In the genomic region with DNA sequence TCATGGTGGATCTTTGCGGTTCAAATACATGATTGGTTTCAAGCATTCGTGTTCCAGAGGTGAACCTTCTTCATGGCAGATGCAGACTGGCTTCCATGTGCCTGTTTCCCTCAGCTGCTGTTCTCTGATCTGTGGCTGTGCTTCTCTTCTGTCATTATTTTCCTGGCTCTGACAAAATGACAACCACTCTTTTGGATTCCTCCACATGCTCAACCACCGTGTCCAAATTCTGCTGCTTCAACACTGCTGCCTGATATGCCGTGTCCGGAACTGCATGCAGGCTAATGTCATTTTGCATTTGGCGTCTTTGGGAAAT, we compare ENCODE assay signal across 18 cellular contexts.
"Had no signal": no experiment of that assay in that cellular context is flagged by ENCODE, and none has a peak within 500 bp of the region (broad histone marks: within the 10 kb centered on the region; RNA-seq: fewer than 3 reads in every experiment).

No MANE protein-coding gene starts in this region.

- H3K4me1 ChIP-seq: prostate gland, thyroid gland, upper lobe of right lung had no signal

- H3K9me3 ChIP-seq: prostate gland, thyroid gland, upper lobe of right lung had no signal

- H3K36me3 ChIP-seq: cardiac muscle cell, prostate gland, thyroid gland, upper lobe of right lung had no signal

- H3K4me3 ChIP-seq: cardiac muscle cell, prostate gland, thyroid gland, upper lobe of right lung had no signal

- ATAC-seq: activated CD4-positive, alpha-beta T cell treated with anti-CD3 and anti-CD28 coated beads for 36 hours; activated T-cell treated with anti-CD3 and anti-CD28 coated beads, Interleukin-2, amount 50 U/mL, for 72 hours; esophagus mucosa; left ventricle myocardium superior; upper lobe of right lung had no signal

- H3K27me3 ChIP-seq: cardiac muscle cell, thyroid gland, upper lobe of right lung had no signal

- DNase-seq: activated B cell treated with CpG ODN at 0.5 μM for 24 hours; activated CD4-positive, alpha-beta memory T cell treated with anti-CD3 and anti-CD28 coated beads, Interleukin-2, amount 10 ng/mL, durations not matched to agents 7 days and 5 days; activated CD4-positive, alpha-beta T cell treated with anti-CD3 and anti-CD28 coated beads for 36 hours; activated effector memory CD4-positive, alpha-beta T cell treated with anti-CD3 and anti-CD28 coated beads, Interleukin-2, amount 50 U/mL, for 16 hours; activated naive CD4-positive, alpha-beta T cell treated with anti-CD3 and anti-CD28 coated beads, Interleukin-2, amount 10 ng/mL, durations not matched to agents 7 days and 5 days; activated T-cell treated with anti-CD3 and anti-CD28 coated beads, Interleukin-2, amount 50 U/mL, for 72 hours; amygdala; effector CD8-positive, alpha-beta T cell; hippocampal formation; left ventricle myocardium superior; stimulated activated CD4-positive, alpha-beta T cell treated with anti-CD3 and anti-CD28 coated beads, Interleukin-4, amount 100 ng/mL, for 24 hours; substantia nigra; T1000; thyroid gland; upper lobe of right lung had no signal

- H3K27ac ChIP-seq: cardiac muscle cell, prostate gland, thyroid gland, upper lobe of right lung had no signal
